18 cellular contexts compared by ENCODE assay signal in genomic region chr10:49564461-49565009, GRCh38. TPM values are rescaled to one million over a fixed set of nuclear protein-coding genes. Genes with fewer than 3 reads are reported as not detected.
DNase-seq lines count a peak whose midpoint lies in the region; ATAC-seq, FAIRE-seq and TF ChIP-seq lines count a peak whose summit lies in the region.
"Had no signal": no experiment of that assay in that cellular context is flagged by ENCODE, and none has a peak within 500 bp of the region (broad histone marks: within the 10 kb centered on the region; RNA-seq: fewer than 3 reads in every experiment).

No MANE protein-coding gene starts in this region.

- H3K4me2 ChIP-seq in GM23248 (ENCODE audit: unreplicated experiment) (peak overlapping the region; percentile 55), astrocyte (ENCODE audit: low read length) (no peak overlapping the region)
- H3K4me2 ChIP-seq: A549 had no signal

- H2AFZ ChIP-seq in GM23248, result no peak overlapping the region
- no peak overlapping the region for H2AFZ ChIP-seq in astrocyte (ENCODE audit: low read depth, low read length)

- 45 to 57% methylated on average over 4 of the region's 4 CpGs for WGBS in GM23248 (ENCODE audit: low coverage in 1 of 2, low lambda C conversion rate in 2 of 2, missing lambda C conversion rate in 2 of 2), 2 experiments

- no peaks in the 10 kb centered on the region for H3K36me3 Mint-ChIP-seq in astrocyte (ENCODE audit: low read depth, unreplicated experiment)

- peak; percentile 44 for DNase-seq in AG10803 (ENCODE audit: low read depth)
- peak; percentile 71 for DNase-seq in GM23248
- DNase-seq in astrocyte (ENCODE audit: low read depth), result peak; percentile 40
- DNase-seq in myocyte (ENCODE audit: low read depth), result peak; percentile 2
- no peak for DNase-seq in activated CD4-positive, alpha-beta T cell treated with anti-CD3 and anti-CD28 coated beads, Interleukin-2, amount 50 U/mL, for 4 hours
- no peak for DNase-seq in mesenteric fat pad (ENCODE audit: low spot score)
- DNase-seq in NCI-H2196 (lab: John Stamatoyannopoulos, UW; ENCODE audit: unreplicated experiment), result no peak
- DNase-seq: H7, KBM-7, NCI-H1436, NCI-H2029 treated with DMSO at 0.1 percent for 48 hours, NCI-H510A, NCI-H82 had no signal

- peaks cover 66% of the 10 kb centered on the region for H3F3A ChIP-seq in GM23248 (ENCODE audit: insufficient read depth)

- no peaks in the 10 kb centered on the region for H3K9me2 ChIP-seq in GM23248 (ENCODE audit: insufficient read depth)

- H3K4me1 Mint-ChIP-seq in astrocyte (ENCODE audit: low read depth, unreplicated experiment), result peaks cover 53% of the 10 kb centered on the region

- H3K9me3 Mint-ChIP-seq in astrocyte (ENCODE audit: unreplicated experiment), result peaks cover 15% of the 10 kb centered on the region

- H3K79me2 ChIP-seq in GM23248 (ENCODE audit: insufficient read depth) (no peaks in the 10 kb centered on the region), astrocyte (ENCODE audit: insufficient read depth, low read length) (no peaks in the 10 kb centered on the region)

- no peak overlapping the region for H3K4me3 Mint-ChIP-seq in astrocyte (ENCODE audit: unreplicated experiment)

- no peak for ATAC-seq in HG02973 (IDR thresholded peaks at IDR 0.05; ENCODE audit: unreplicated experiment)
- ATAC-seq: A549 had no signal

- no peak overlapping the region for H3K27ac Mint-ChIP-seq in astrocyte (ENCODE audit: unreplicated experiment)

- FAIRE-seq in astrocyte (lab: Jason Lieb, UNC), result peak; percentile 5
- FAIRE-seq: A549, GM19239 had no signal

- in situ Hi-C loops in GM23248 (cut with MboI), result no loop called here

- no peak for TF ChIP-seq CTCF in AG10803 (conservative IDR thresholded peaks at IDR 0.05; ENCODE audit: low read length)
- TF ChIP-seq CTCF in astrocyte (IDR thresholded peaks at IDR 0.05; ENCODE audit: insufficient read depth, low read depth, low read length), result no peak

- no peak overlapping the region for H3K4me3 ChIP-seq in AG10803 (ENCODE audit: low read length)
- no peak overlapping the region for H3K4me3 ChIP-seq in GM23248
- no peak overlapping the region for H3K4me3 ChIP-seq in astrocyte (ENCODE audit: insufficient read depth, low read depth, low read length)
- H3K4me3 ChIP-seq: A549 had no signal

- H3K4me1 ChIP-seq in GM23248 (ENCODE audit: insufficient read depth) (peaks cover 79% of the 10 kb centered on the region), astrocyte (ENCODE audit: insufficient read depth, low read length) (peaks cover 10% of the 10 kb centered on the region)
- H3K4me1 ChIP-seq: A549 had no signal

- no peaks in the 10 kb centered on the region for H3K27me3 ChIP-seq in GM23248 (replicated peaks; ENCODE audit: insufficient read depth)
- no peaks in the 10 kb centered on the region for H3K27me3 ChIP-seq in astrocyte (ENCODE audit: insufficient read depth, low read length)

- H3K9me3 ChIP-seq in GM23248 (ENCODE audit: low read depth) (no peaks in the 10 kb centered on the region), astrocyte (ENCODE audit: insufficient read depth, low read depth, low read length) (no peaks in the 10 kb centered on the region)

- no peaks in the 10 kb centered on the region for H4K20me1 ChIP-seq in GM23248 (ENCODE audit: insufficient read depth)
- H4K20me1 ChIP-seq in astrocyte (ENCODE audit: insufficient read depth, low read length), result no peaks in the 10 kb centered on the region

- H3K9ac ChIP-seq in GM23248 (no peak overlapping the region), astrocyte (ENCODE audit: low read length) (no peak overlapping the region)

- no peaks in the 10 kb centered on the region for H3K36me3 ChIP-seq in GM23248 (ENCODE audit: low read depth)
- H3K36me3 ChIP-seq in astrocyte (ENCODE audit: insufficient read depth, low read length), result no peaks in the 10 kb centered on the region

- H3K27ac ChIP-seq in GM23248 (peak overlapping the region; percentile 80), astrocyte (ENCODE audit: low read depth, low read length) (no peak overlapping the region)
- H3K27ac ChIP-seq: A549, C4-2B had no signal

- H3K27me3 Mint-ChIP-seq in astrocyte (ENCODE audit: low read depth, unreplicated experiment), result peaks cover 7% of the 10 kb centered on the region

RNA-seq across cellular contexts. Expression of gene ERCC6, which starts 25.6 kb away (rescaled TPM):
- total RNA-seq in GM23248 (2014; rRNA removed; shearing (Covaris generic)), result 69.2 and 101 TPM in 2 replicates
- 47.6 and 50.8 TPM in 2 replicates for polyA plus RNA-seq in GM23248 (2016; fragmentation: Nextera tagmentation; extraction: Ambion mirVana)
- total RNA-seq in astrocyte (20.1 and 22.3 TPM in 2 replicates), myocyte (11.2 and 11.8 TPM in 2 replicates), mesenteric fat pad (15.5 TPM)
- 10.3 TPM for polyA plus RNA-seq in myocyte (2012)

RNA-seq across cellular contexts. Expression of gene SLC18A3, which starts 45.6 kb away (rescaled TPM):
- not detected in 2 replicates for total RNA-seq in GM23248 (2014; rRNA removed; shearing (Covaris generic))
- not detected in 2 replicates for polyA plus RNA-seq in GM23248 (2016; fragmentation: Nextera tagmentation; extraction: Ambion mirVana)
- total RNA-seq in astrocyte (1.0 and 4.6 TPM in 2 replicates), myocyte (not detected in 2 replicates), mesenteric fat pad (not detected)
- not detected for polyA plus RNA-seq in myocyte (2012)
- total RNA-seq: Daoy, H7 had no signal
- polyA plus RNA-seq: A549 had no signal

RNA-seq across cellular contexts. Expression of gene CHAT, which starts 49.3 kb away (rescaled TPM):
- not detected in 2 replicates for total RNA-seq in GM23248 (2014; rRNA removed; shearing (Covaris generic))
- not detected in 2 replicates for polyA plus RNA-seq in GM23248 (2016; fragmentation: Nextera tagmentation; extraction: Ambion mirVana)
- total RNA-seq in astrocyte, result 0.12 and 1.00 TPM in 2 replicates
- total RNA-seq in myocyte, result not detected in 2 replicates
- not detected for polyA plus RNA-seq in myocyte (2012)
- total RNA-seq in mesenteric fat pad, result not detected
- total RNA-seq: Daoy, H7 had no signal
- polyA plus RNA-seq: A549 had no signal

Comparison
In these comparisons a context has a peak if more than half of its experiments do, and no peak if none do; other contexts are left out.
1. DNase-seq: peak in AG10803 (single experiment), GM23248 (single experiment), astrocyte (single experiment) and myocyte (single experiment); none in activated CD4-positive, alpha-beta T cell treated with anti-CD3 and anti-CD28 coated beads, Interleukin-2, amount 50 U/mL, for 4 hours (0 of 2), mesenteric fat pad (single experiment) and NCI-H2196 (single experiment).